1 cellular context compared by ENCODE assay signal in the genomic region with DNA sequence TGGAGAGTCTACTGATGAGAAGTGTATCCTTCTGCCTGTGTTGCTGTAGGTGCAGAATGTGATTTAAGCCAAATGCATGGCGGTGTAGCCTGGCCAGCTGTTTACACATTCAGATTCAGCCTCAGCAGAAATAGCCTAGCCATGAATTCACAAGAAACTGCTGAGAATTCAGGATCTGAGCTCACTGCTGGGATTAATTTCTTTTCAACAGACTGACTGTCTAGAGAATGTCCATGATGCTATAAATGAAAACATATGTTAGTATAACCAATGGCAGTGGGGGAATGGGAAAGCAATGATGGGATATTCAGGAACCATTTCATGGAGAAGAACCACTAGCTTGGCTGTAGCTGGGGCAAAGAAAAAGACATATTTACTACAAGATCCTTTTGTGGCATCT.
TF ChIP-seq lines count a peak whose summit lies in the region.

No MANE protein-coding gene starts in this region.

TF ChIP-seq in HepG2, 621 proteins besides CTCF, POLR2A, EP300 and RAD21 (continued from another document):
- TF ChIP-seq, protein P1, sequence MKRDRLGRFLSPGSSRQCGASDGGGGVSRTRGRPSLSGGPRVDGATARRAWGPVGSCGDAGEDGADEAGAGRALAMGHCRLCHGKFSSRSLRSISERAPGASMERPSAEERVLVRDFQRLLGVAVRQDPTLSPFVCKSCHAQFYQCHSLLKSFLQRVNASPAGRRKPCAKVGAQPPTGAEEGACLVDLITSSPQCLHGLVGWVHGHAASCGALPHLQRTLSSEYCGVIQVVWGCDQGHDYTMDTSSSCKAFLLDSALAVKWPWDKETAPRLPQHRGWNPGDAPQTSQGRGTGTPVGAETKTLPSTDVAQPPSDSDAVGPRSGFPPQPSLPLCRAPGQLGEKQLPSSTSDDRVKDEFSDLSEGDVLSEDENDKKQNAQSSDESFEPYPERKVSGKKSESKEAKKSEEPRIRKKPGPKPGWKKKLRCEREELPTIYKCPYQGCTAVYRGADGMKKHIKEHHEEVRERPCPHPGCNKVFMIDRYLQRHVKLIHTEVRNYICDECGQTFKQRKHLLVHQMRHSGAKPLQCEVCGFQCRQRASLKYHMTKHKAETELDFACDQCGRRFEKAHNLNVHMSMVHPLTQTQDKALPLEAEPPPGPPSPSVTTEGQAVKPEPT (CRISPR knock-in tag; IDR thresholded peaks at IDR 0.05; ENCODE audit: low read depth), result no peak
